Comparison of ENCODE assay signal across 15 cellular contexts in genomic region chr6:127328043-127328442, GRCh38.
"Had no signal": no experiment of that assay in that cellular context is flagged by ENCODE, and none has a peak within 500 bp of the region (broad histone marks: within the 10 kb centered on the region; RNA-seq: fewer than 3 reads in every experiment).

No MANE protein-coding gene starts in this region.

- H3K9me3 ChIP-seq: esophagus muscularis mucosa, heart left ventricle, left ventricle myocardium inferior, ovary, testis had no signal

- H3K27me3 Mint-ChIP-seq: activated CD4-positive, alpha-beta T cell treated with anti-CD3 and anti-CD28 coated beads, Interleukin-2, amount 10 ng/mL, durations not matched to agents 7 days and 5 days; activated naive CD4-positive, alpha-beta T cell treated with anti-CD3 and anti-CD28 coated beads, Interleukin-2, amount 50 U/mL, for 24 hours had no signal

- H3K4me3 Mint-ChIP-seq: activated CD4-positive, alpha-beta T cell treated with anti-CD3 and anti-CD28 coated beads, Interleukin-2, amount 10 ng/mL, durations not matched to agents 7 days and 5 days; activated naive CD4-positive, alpha-beta T cell treated with anti-CD3 and anti-CD28 coated beads, Interleukin-2, amount 50 U/mL, for 24 hours had no signal

- H3K27ac Mint-ChIP-seq: activated CD4-positive, alpha-beta T cell treated with anti-CD3 and anti-CD28 coated beads, Interleukin-2, amount 10 ng/mL, durations not matched to agents 7 days and 5 days; activated naive CD4-positive, alpha-beta T cell treated with anti-CD3 and anti-CD28 coated beads, Interleukin-2, amount 50 U/mL, for 24 hours had no signal

- H3K4me3 ChIP-seq: esophagus muscularis mucosa, heart left ventricle, left ventricle myocardium inferior, ovary, testis had no signal

- DNase-seq: activated CD4-positive, alpha-beta T cell treated with anti-CD3 and anti-CD28 coated beads, Interleukin-2, amount 10 ng/mL, durations not matched to agents 7 days and 5 days; activated CD4-positive, CD25-positive, alpha-beta regulatory T cell; activated effector memory CD4-positive, alpha-beta T cell treated with Interleukin-2 at 50 U/mL for 16 hours; activated T-cell treated with anti-CD3 and anti-CD28 coated beads, Interleukin-2, amount 50 U/mL, for 1 hour; brain microvascular endothelial cell; foreskin fibroblast; heart left ventricle; left ventricle myocardium inferior; mesendoderm; ovary; stimulated activated CD4-positive, alpha-beta T cell treated with anti-CD3 and anti-CD28 coated beads, Interleukin-2, amount 100 ng/mL, for 48 hours; stimulated activated naive CD4-positive, alpha-beta T cell treated with Interleukin-2 at 50 U/mL for 16 hours; testis had no signal

- H3K27ac ChIP-seq: brain microvascular endothelial cell, esophagus muscularis mucosa, heart left ventricle, left ventricle myocardium inferior, ovary, testis had no signal

- H3K36me3 ChIP-seq: ovary had no signal

- H3K27me3 ChIP-seq: brain microvascular endothelial cell, esophagus muscularis mucosa, heart left ventricle, ovary, testis had no signal

- H3K9me3 Mint-ChIP-seq: activated CD4-positive, alpha-beta T cell treated with anti-CD3 and anti-CD28 coated beads, Interleukin-2, amount 10 ng/mL, durations not matched to agents 7 days and 5 days; activated naive CD4-positive, alpha-beta T cell treated with anti-CD3 and anti-CD28 coated beads, Interleukin-2, amount 50 U/mL, for 24 hours had no signal
